Comparison of ENCODE assay signal across 8 cellular contexts in the genomic region with DNA sequence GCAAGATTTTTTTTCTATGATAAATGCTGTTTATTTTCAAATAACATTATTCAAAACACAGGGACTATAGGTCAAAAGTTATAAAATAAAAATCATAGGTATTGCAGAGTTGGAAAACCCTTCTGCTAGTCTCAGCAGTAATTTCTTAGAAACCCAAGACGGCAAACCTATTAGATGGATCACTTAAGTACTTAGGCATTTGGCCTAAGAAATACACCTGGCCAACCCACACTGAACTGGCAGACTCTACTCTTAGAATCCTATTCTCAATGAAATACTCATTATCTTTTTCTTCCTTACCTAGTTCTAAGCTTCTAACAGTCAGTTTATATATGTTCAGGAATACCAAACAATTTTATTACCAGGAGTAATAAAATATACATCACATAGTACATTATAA.
"Had no signal": no experiment of that assay in that cellular context is flagged by ENCODE, and none has a peak within 500 bp of the region (broad histone marks: within the 10 kb centered on the region; RNA-seq: fewer than 3 reads in every experiment).

No MANE protein-coding gene starts in this region.

- H2AFZ ChIP-seq: GM23248 had no signal

- H3K4me1 ChIP-seq: HAP-1 had no signal

- H3K4me3 ChIP-seq: GM23248, HAP-1 had no signal

- DNase-seq: GM23248, GOT3, H7, HFFc6 had no signal

- H3K9ac ChIP-seq: GM23248 had no signal

- ATAC-seq: HCT116, HepG2 had no signal

- H3K27ac ChIP-seq: GM23248, HL-60 had no signal

- H3K36me3 ChIP-seq: HAP-1 had no signal

- H3K9me3 ChIP-seq: HAP-1 had no signal
